24 cellular contexts compared by ENCODE assay signal in genomic region chr7:48042216-48042615, GRCh38. TPM values are rescaled to one million over a fixed set of nuclear protein-coding genes. Genes with fewer than 3 reads are reported as not detected.
A peak's percentile ranks its signal among the peaks of the same experiment; 100 is the strongest.
DNase-seq lines count a peak whose midpoint lies in the region; ATAC-seq and TF ChIP-seq lines count a peak whose summit lies in the region.
"Had no signal": no experiment of that assay in that cellular context is flagged by ENCODE, and none has a peak within 500 bp of the region (broad histone marks: within the 10 kb centered on the region; RNA-seq: fewer than 3 reads in every experiment).

No MANE protein-coding gene starts in this region.

- DNase-seq in activated CD4-positive, alpha-beta T cell treated with anti-CD3 and anti-CD28 coated beads for 36 hours, result no peak
- DNase-seq in activated CD4-positive, alpha-beta T cell treated with anti-CD3 and anti-CD28 coated beads, Interleukin-2, amount 50 U/mL, for 4 hours, result no peak
- DNase-seq in M059J (ENCODE audit: low read depth) (peak; percentile 56), brain microvascular endothelial cell (peak; percentile 11), osteoblast (ENCODE audit: insufficient read length, low spot score, missing footprints) (no peak), DMS114 treated with DMSO at 0.1 percent for 48 hours (lab: John Stamatoyannopoulos, UW; ENCODE audit: unreplicated experiment) (no peak), NCI-H524 (lab: John Stamatoyannopoulos, UW) (no peak)
- DNase-seq: activated naive CD4-positive, alpha-beta T cell treated with anti-CD3 and anti-CD28 coated beads for 36 hours; C1 segment of cervical spinal cord; central memory CD4-positive, alpha-beta T cell; DMS153; effector memory CD8-positive, alpha-beta T cell; left ventricle myocardium superior; NCI-H1105 treated with DMSO at 0.1 percent for 48 hours; NCI-H2171 treated with DMSO at 0.1 percent for 48 hours; pancreas; RPMI8226 had no signal

- no peak overlapping the region for H3K4me3 Mint-ChIP-seq in activated CD4-positive, alpha-beta T cell treated with anti-CD3 and anti-CD28 coated beads for 36 hours
- H3K4me3 Mint-ChIP-seq: activated naive CD4-positive, alpha-beta T cell treated with anti-CD3 and anti-CD28 coated beads for 36 hours; effector memory CD8-positive, alpha-beta T cell; stimulated activated memory B cell treated with anti-CD40 and anti-IgM and Interleukin-4, amounts not matched to agents 10 μg/mL and 1 μg/mL and 100 μg/mL, for 72 hours; WTC11 had no signal

- H3K4me2 ChIP-seq in osteoblast (ENCODE audit: insufficient read depth, low read length), result peak overlapping the region; percentile 50
- H3K4me2 ChIP-seq: KMS-11 had no signal

- no peak for ATAC-seq in activated CD4-positive, alpha-beta T cell treated with anti-CD3 and anti-CD28 coated beads for 36 hours
- no peak for ATAC-seq in HG03097 (IDR thresholded peaks at IDR 0.05; ENCODE audit: low FRiP score, unreplicated experiment)
- ATAC-seq: effector memory CD8-positive, alpha-beta T cell; left ventricle myocardium superior; pancreas had no signal

- peaks cover 10% of the 10 kb centered on the region for H3K27me3 Mint-ChIP-seq in activated CD4-positive, alpha-beta T cell treated with anti-CD3 and anti-CD28 coated beads for 36 hours

- H3K4me1 Mint-ChIP-seq in activated CD4-positive, alpha-beta T cell treated with anti-CD3 and anti-CD28 coated beads for 36 hours, result peaks cover 43% of the 10 kb centered on the region
- H3K4me1 Mint-ChIP-seq: stimulated activated memory B cell treated with anti-CD40 and anti-IgM and Interleukin-4, amounts not matched to agents 10 μg/mL and 1 μg/mL and 100 μg/mL, for 72 hours had no signal

- CTCF ChIA-PET in activated CD4-positive, alpha-beta T cell treated with anti-CD3 and anti-CD28 coated beads for 36 hours (lab: Charles Lee), result interaction anchor here (1.1 kb wide), 1 partner anchor 39 kb away, joined by 3 read pairs; no protein-coding TSS in a partner anchor

- H3K9me3 Mint-ChIP-seq in activated CD4-positive, alpha-beta T cell treated with anti-CD3 and anti-CD28 coated beads for 36 hours (ENCODE audit: low read depth), result no peaks in the 10 kb centered on the region
- H3K9me3 Mint-ChIP-seq: activated naive CD4-positive, alpha-beta T cell treated with anti-CD3 and anti-CD28 coated beads for 36 hours; effector memory CD8-positive, alpha-beta T cell; stimulated activated memory B cell treated with anti-CD40 and anti-IgM and Interleukin-4, amounts not matched to agents 10 μg/mL and 1 μg/mL and 100 μg/mL, for 72 hours; WTC11 had no signal

- H4K20me1 ChIP-seq in osteoblast (ENCODE audit: insufficient read depth, low read length), result no peaks in the 10 kb centered on the region

- H3K27ac Mint-ChIP-seq in activated CD4-positive, alpha-beta T cell treated with anti-CD3 and anti-CD28 coated beads for 36 hours, result peak overlapping the region; percentile 80
- H3K27ac Mint-ChIP-seq: stimulated activated memory B cell treated with anti-CD40 and anti-IgM and Interleukin-4, amounts not matched to agents 10 μg/mL and 1 μg/mL and 100 μg/mL, for 72 hours; WTC11 had no signal

- H3K79me2 ChIP-seq in osteoblast (ENCODE audit: insufficient read depth, low read length), result no peaks in the 10 kb centered on the region

- intact Hi-C loops in activated CD4-positive, alpha-beta T cell treated with anti-CD3 and anti-CD28 coated beads for 36 hours (cut with DNase I, micrococcal nuclease), result no loop called here

- no peaks in the 10 kb centered on the region for H3K36me3 Mint-ChIP-seq in activated CD4-positive, alpha-beta T cell treated with anti-CD3 and anti-CD28 coated beads for 36 hours (ENCODE audit: low read depth)
- H3K36me3 Mint-ChIP-seq: stimulated activated memory B cell treated with anti-CD40 and anti-IgM and Interleukin-4, amounts not matched to agents 10 μg/mL and 1 μg/mL and 100 μg/mL, for 72 hours; WTC11 had no signal

- peaks cover 20% of the 10 kb centered on the region for H3K4me1 ChIP-seq in osteoblast (ENCODE audit: insufficient read depth, low read length)
- H3K4me1 ChIP-seq: pancreas, tibial nerve had no signal

- TF ChIP-seq CTCF in brain microvascular endothelial cell (IDR thresholded peaks at IDR 0.05; ENCODE audit: low read depth, low read length, missing control alignments) (no peak), osteoblast (IDR thresholded peaks at IDR 0.05; ENCODE audit: extremely low read depth, low read depth, low read length) (no peak)

- H3K27ac ChIP-seq in brain microvascular endothelial cell, result no peak overlapping the region
- H3K27ac ChIP-seq in osteoblast (ENCODE audit: low read depth, low read length), result peak overlapping the region; percentile 32
- H3K27ac ChIP-seq: 22Rv1, KMS-11, pancreas, tibial nerve had no signal

- no peaks in the 10 kb centered on the region for H3K9me3 ChIP-seq in osteoblast (ENCODE audit: low read depth, low read length)
- H3K9me3 ChIP-seq: pancreas, tibial nerve had no signal

- POLR2A ChIA-PET in activated CD4-positive, alpha-beta T cell treated with anti-CD3 and anti-CD28 coated beads for 36 hours (lab: Charles Lee), result no interaction called here

- H3K4me3 ChIP-seq in brain microvascular endothelial cell (ENCODE audit: low read depth, low read length) (no peak overlapping the region), osteoblast (ENCODE audit: insufficient read depth, low read length) (no peak overlapping the region)
- H3K4me3 ChIP-seq: pancreas, tibial nerve had no signal

- in situ Hi-C loops in brain microvascular endothelial cell (cut with HindIII; ENCODE audit: low pct_ligation_motif_present, low sequenced_read_pairs), result no loop called here

- H2AFZ ChIP-seq in osteoblast (ENCODE audit: low read length), result no peak overlapping the region

- H3K27me3 ChIP-seq in brain microvascular endothelial cell (replicated peaks) (no peaks in the 10 kb centered on the region), osteoblast (ENCODE audit: insufficient read depth, low read length) (peaks cover 7% of the 10 kb centered on the region)
- H3K27me3 ChIP-seq: pancreas, tibial nerve had no signal

- H3K36me3 ChIP-seq in brain microvascular endothelial cell (replicated peaks) (no peaks in the 10 kb centered on the region), osteoblast (ENCODE audit: insufficient read depth, low read length) (no peaks in the 10 kb centered on the region)
- H3K36me3 ChIP-seq: pancreas, tibial nerve had no signal

RNA-seq across cellular contexts. Expression of gene C7orf57, which starts 6.9 kb away (rescaled TPM):
- under 1 TPM; 0.33 to 0.46 TPM for total RNA-seq in activated CD4-positive, alpha-beta T cell treated with anti-CD3 and anti-CD28 coated beads for 36 hours
- 0.25 and 0.62 TPM in 2 replicates for total RNA-seq in M059J (2014; rRNA removed; shearing (Covaris generic))
- total RNA-seq in osteoblast, result under 0.01 TPM in 2 replicates
- total RNA-seq: left ventricle myocardium superior, pancreas had no signal

RNA-seq across cellular contexts. Expression of gene SUN3, which starts 13.3 kb away (rescaled TPM):
- total RNA-seq in activated CD4-positive, alpha-beta T cell treated with anti-CD3 and anti-CD28 coated beads for 36 hours, result not detected
- total RNA-seq in M059J (2014; rRNA removed; shearing (Covaris generic)), result 0.59 TPM in 1 of 2 replicates, not detected in the other
- total RNA-seq in osteoblast, result not detected in 2 replicates
- total RNA-seq: activated naive CD4-positive, alpha-beta T cell treated with anti-CD3 and anti-CD28 coated beads for 36 hours; fibroblast of villous mesenchyme; left ventricle myocardium superior; pancreas; tibial nerve; WTC11 had no signal

RNA-seq across cellular contexts. Expression of gene UPP1, which starts 46.8 kb away (rescaled TPM):
- total RNA-seq in activated CD4-positive, alpha-beta T cell treated with anti-CD3 and anti-CD28 coated beads for 36 hours, result 10 to 100 TPM; 51.6 to 70.7 TPM
- 11.7 and 21.1 TPM in 2 replicates for total RNA-seq in M059J (2014; rRNA removed; shearing (Covaris generic))
- total RNA-seq in osteoblast, result 30.4 and 35.5 TPM in 2 replicates

Comparison
In these comparisons a context has a peak if more than half of its experiments do, and no peak if none do; other contexts are left out.
1. DNase-seq: peak in M059J (single experiment) and brain microvascular endothelial cell (single experiment); none in activated CD4-positive, alpha-beta T cell treated with anti-CD3 and anti-CD28 coated beads for 36 hours (single experiment), activated CD4-positive, alpha-beta T cell treated with anti-CD3 and anti-CD28 coated beads, Interleukin-2, amount 50 U/mL, for 4 hours (0 of 2), osteoblast (single experiment), DMS114 treated with DMSO at 0.1 percent for 48 hours (single experiment) and NCI-H524 (0 of 2).